ENCODE assay signal across 1 cellular context in the genomic region with DNA sequence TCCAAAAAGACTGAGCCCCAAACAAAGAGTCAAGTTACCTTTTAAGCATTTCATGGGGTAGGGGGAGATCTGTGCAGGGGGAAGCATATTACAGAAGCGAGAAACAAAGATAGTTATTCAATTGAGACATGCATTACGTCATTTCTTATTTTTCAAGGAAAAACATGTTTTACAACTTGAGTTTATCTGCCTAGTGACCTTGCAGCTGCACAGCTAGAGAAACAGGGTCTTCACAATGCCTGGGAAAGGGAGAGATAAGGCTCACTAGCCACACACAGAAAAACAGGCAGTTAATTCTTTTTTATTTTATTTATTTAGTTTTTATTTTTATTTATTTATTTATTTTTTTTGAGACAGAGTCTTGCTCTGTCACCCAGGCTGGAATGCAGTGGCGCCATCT.
A peak's percentile ranks its signal among the peaks of the same experiment; 100 is the strongest.
TF ChIP-seq lines count a peak whose summit lies in the region.

No MANE protein-coding gene starts in this region.

TF ChIP-seq in GM12878, 131 proteins besides CTCF, POLR2A, EP300 and RAD21:
- 0 out of 2 replicates have a peak, but pooled peaks have one; percentile 24 for TF ChIP-seq ATF7 (IDR thresholded peaks at IDR 0.05; ENCODE audit: low read depth)
